ENCODE assay signal across 23 cellular contexts in genomic region chr1:150799104-150799503, GRCh38.
"Had no signal": no experiment of that assay in that cellular context is flagged by ENCODE, and none has a peak within 500 bp of the region (broad histone marks: within the 10 kb centered on the region; RNA-seq: fewer than 3 reads in every experiment).

No MANE protein-coding gene starts in this region.

- H3K27ac Mint-ChIP-seq: activated CD4-positive, alpha-beta memory T cell treated with anti-CD3 and anti-CD28 coated beads for 36 hours; activated naive CD4-positive, alpha-beta T cell treated with anti-CD3 and anti-CD28 coated beads for 36 hours; activated naive CD4-positive, alpha-beta T cell treated with anti-CD3 and anti-CD28 coated beads, Interleukin-2, amount 50 U/mL, for 72 hours; activated T-helper 1 cell treated with anti-CD3 and anti-CD28 coated beads, Interleukin-12 subunit alpha, Interleukin-12 subunit beta, Interleukin-2, Interleukin-4 antibody, amounts not matched to agents 30 ng/mL and 10 ng/mL and 1 ng/mL, durations not matched to agents 14 hours and 24 hours and 36 hours; T-helper 1 cell treated with Interleukin-12 subunit alpha and Interleukin-12 subunit beta and Interleukin-4 antibody, amounts not matched to agents 30 μg/mL and 1 μg/mL, for 36 hours; T-helper 2 cell treated with Interferon-gamma antibody and Interleukin-4, amounts not matched to agents 5 μg/mL and 100 μg/mL, for 36 hours had no signal

- H3K9me3 ChIP-seq: adrenal gland, SJSA1, SK-N-SH had no signal

- H3K4me3 Mint-ChIP-seq: activated CD4-positive, alpha-beta memory T cell treated with anti-CD3 and anti-CD28 coated beads for 36 hours; activated naive CD4-positive, alpha-beta T cell treated with anti-CD3 and anti-CD28 coated beads for 36 hours; activated T-cell treated with anti-CD3 and anti-CD28 coated beads, Interleukin-2, amount 50 U/mL, for 4 hours; activated T-helper 1 cell treated with anti-CD3 and anti-CD28 coated beads, Interleukin-12 subunit alpha, Interleukin-12 subunit beta, Interleukin-2, Interleukin-4 antibody, amounts not matched to agents 30 ng/mL and 10 ng/mL and 1 ng/mL, durations not matched to agents 14 hours and 24 hours and 36 hours; T-helper 1 cell treated with Interleukin-12 subunit alpha and Interleukin-12 subunit beta and Interleukin-4 antibody, amounts not matched to agents 30 μg/mL and 1 μg/mL, for 36 hours; T-helper 2 cell treated with Interferon-gamma antibody and Interleukin-4, amounts not matched to agents 5 μg/mL and 100 μg/mL, for 36 hours; WTC11 had no signal

- ATAC-seq: activated CD4-positive, CD25-positive, alpha-beta regulatory T cell treated with anti-CD3 and anti-CD28 coated beads, Interleukin-2, amount 50 U/mL, for 24 hours; activated naive CD4-positive, alpha-beta T cell treated with anti-CD3 and anti-CD28 coated beads, Interleukin-2, amount 50 U/mL, for 72 hours; activated T-cell treated with anti-CD3 and anti-CD28 coated beads, Interleukin-2, amount 50 U/mL, for 4 hours; Panc1 had no signal

- H3K4me3 ChIP-seq: adrenal gland, SJSA1 had no signal

- H3K27ac ChIP-seq: adrenal gland, brain microvascular endothelial cell, SJSA1 had no signal

- H3K4me1 ChIP-seq: adrenal gland, SJSA1 had no signal

- H3K36me3 Mint-ChIP-seq: activated CD4-positive, alpha-beta memory T cell treated with anti-CD3 and anti-CD28 coated beads for 36 hours; activated naive CD4-positive, alpha-beta T cell treated with anti-CD3 and anti-CD28 coated beads, Interleukin-2, amount 50 U/mL, for 72 hours; WTC11 had no signal

- H3K9me3 Mint-ChIP-seq: activated CD4-positive, alpha-beta memory T cell treated with anti-CD3 and anti-CD28 coated beads for 36 hours; activated naive CD4-positive, alpha-beta T cell treated with anti-CD3 and anti-CD28 coated beads for 36 hours; activated naive CD4-positive, alpha-beta T cell treated with anti-CD3 and anti-CD28 coated beads, Interleukin-2, amount 50 U/mL, for 72 hours; activated T-cell treated with anti-CD3 and anti-CD28 coated beads, Interleukin-2, amount 50 U/mL, for 4 hours; activated T-helper 1 cell treated with anti-CD3 and anti-CD28 coated beads, Interleukin-12 subunit alpha, Interleukin-12 subunit beta, Interleukin-2, Interleukin-4 antibody, amounts not matched to agents 30 ng/mL and 10 ng/mL and 1 ng/mL, durations not matched to agents 14 hours and 24 hours and 36 hours; T-helper 1 cell treated with Interleukin-12 subunit alpha and Interleukin-12 subunit beta and Interleukin-4 antibody, amounts not matched to agents 30 μg/mL and 1 μg/mL, for 36 hours; T-helper 2 cell treated with Interferon-gamma antibody and Interleukin-4, amounts not matched to agents 5 μg/mL and 100 μg/mL, for 36 hours; WTC11 had no signal

- H3K27me3 ChIP-seq: adrenal gland, brain microvascular endothelial cell, SJSA1 had no signal

- DNase-seq: activated CD4-positive, alpha-beta memory T cell treated with anti-CD3 and anti-CD28 coated beads for 36 hours; activated CD4-positive, alpha-beta T cell treated with anti-CD3 and anti-CD28 coated beads for 4 hours; activated CD4-positive, alpha-beta T cell treated with anti-CD3 and anti-CD28 coated beads, Interleukin-2, amount 50 U/mL, for 1 hour; activated CD8-positive, alpha-beta memory T cell treated with anti-CD3 and anti-CD28 coated beads, Interleukin-2, amount 50 U/mL, for 4 hours; activated gamma-delta T cell treated with Interleukin-2 at 50 U/mL for 16 hours; activated naive CD4-positive, alpha-beta T cell treated with anti-CD3 and anti-CD28 coated beads for 36 hours; activated T-cell treated with anti-CD3 and anti-CD28 coated beads for 4 hours; activated T-cell treated with anti-CD3 and anti-CD28 coated beads, Interleukin-2, amount 50 U/mL, for 4 hours; adrenal gland; brain microvascular endothelial cell; central memory CD4-positive, alpha-beta T cell; KBM-7; NCI-H1417 treated with DMSO at 0.1 percent for 48 hours; NCI-H1694 treated with DMSO at 0.1 percent for 48 hours; SK-N-SH had no signal

- H3K4me2 ChIP-seq: SK-N-SH had no signal

- H3K9ac ChIP-seq: SK-N-SH had no signal

- H3K27me3 Mint-ChIP-seq: activated CD4-positive, alpha-beta memory T cell treated with anti-CD3 and anti-CD28 coated beads for 36 hours had no signal
